In the genomic region with DNA sequence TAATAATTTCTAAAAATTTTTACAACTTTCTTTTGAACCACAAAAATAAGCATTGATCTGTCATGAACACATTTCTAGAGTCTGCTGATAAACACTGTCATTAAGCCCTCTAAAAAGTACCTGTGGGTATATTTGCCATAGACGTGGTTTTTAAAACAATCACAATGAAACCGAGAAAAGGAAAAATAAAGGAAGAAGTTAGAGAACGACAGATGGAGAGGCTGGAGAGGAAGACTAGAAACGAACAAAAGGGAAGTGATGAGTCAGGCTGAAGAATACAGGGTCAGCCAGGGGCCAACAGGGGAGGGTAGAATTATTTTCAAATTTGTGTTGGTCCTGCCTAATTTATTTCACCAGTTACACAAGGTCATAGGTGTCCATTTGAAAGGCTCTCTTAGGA, we compare ENCODE assay signal across 1 cellular context.
TF ChIP-seq lines count a peak whose summit lies in the region.

No MANE protein-coding gene starts in this region.

TF ChIP-seq in GM12878, 131 proteins besides CTCF, POLR2A, EP300 and RAD21 (continued from another document and continues in another):
- TF ChIP-seq, protein P1, sequence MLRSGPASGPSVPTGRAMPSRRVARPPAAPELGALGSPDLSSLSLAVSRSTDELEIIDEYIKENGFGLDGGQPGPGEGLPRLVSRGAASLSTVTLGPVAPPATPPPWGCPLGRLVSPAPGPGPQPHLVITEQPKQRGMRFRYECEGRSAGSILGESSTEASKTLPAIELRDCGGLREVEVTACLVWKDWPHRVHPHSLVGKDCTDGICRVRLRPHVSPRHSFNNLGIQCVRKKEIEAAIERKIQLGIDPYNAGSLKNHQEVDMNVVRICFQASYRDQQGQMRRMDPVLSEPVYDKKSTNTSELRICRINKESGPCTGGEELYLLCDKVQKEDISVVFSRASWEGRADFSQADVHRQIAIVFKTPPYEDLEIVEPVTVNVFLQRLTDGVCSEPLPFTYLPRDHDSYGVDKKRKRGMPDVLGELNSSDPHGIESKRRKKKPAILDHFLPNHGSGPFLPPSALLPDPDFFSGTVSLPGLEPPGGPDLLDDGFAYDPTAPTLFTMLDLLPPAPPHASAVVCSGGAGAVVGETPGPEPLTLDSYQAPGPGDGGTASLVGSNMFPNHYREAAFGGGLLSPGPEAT (IDR thresholded peaks at IDR 0.05; ENCODE audit: low read depth) = peak; percentile 65; the same call in 1 of the 2 replicates
- peak in 1 of 2 experiments; percentile 42; a peak in 1 of 4 replicates for TF ChIP-seq BHLHE40 (IDR thresholded peaks at IDR 0.05; ENCODE audit: borderline replicate concordance in 1 of 2, low read depth in 2 of 2, low read length in 1 of 2)
- no peak for TF ChIP-seq CEBPB (IDR thresholded peaks at IDR 0.05; ENCODE audit: borderline replicate concordance in 1 of 2, low read depth in 2 of 2, low read length in 2 of 2)
- TF ChIP-seq FOXK2 (IDR thresholded peaks at IDR 0.05) = no peak
- peak; percentile 71; the same call in 1 of the 2 replicates for TF ChIP-seq SPI1 (IDR thresholded peaks at IDR 0.05; ENCODE audit: borderline replicate concordance, insufficient read depth, low read depth, low read length)
- no peak for TF ChIP-seq SUZ12 (IDR thresholded peaks at IDR 0.05; ENCODE audit: unreplicated experiment)
- TF ChIP-seq HDAC2 (IDR thresholded peaks at IDR 0.05) = no peak
- TF ChIP-seq, protein P2, sequence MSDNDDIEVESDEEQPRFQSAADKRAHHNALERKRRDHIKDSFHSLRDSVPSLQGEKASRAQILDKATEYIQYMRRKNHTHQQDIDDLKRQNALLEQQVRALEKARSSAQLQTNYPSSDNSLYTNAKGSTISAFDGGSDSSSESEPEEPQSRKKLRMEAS (IDR thresholded peaks at IDR 0.05; ENCODE audit: low read depth, low read length) = no peak
- TF ChIP-seq SREBF1 (IDR thresholded peaks at IDR 0.05; ENCODE audit: low read length) = no peak
- TF ChIP-seq, protein P3, sequence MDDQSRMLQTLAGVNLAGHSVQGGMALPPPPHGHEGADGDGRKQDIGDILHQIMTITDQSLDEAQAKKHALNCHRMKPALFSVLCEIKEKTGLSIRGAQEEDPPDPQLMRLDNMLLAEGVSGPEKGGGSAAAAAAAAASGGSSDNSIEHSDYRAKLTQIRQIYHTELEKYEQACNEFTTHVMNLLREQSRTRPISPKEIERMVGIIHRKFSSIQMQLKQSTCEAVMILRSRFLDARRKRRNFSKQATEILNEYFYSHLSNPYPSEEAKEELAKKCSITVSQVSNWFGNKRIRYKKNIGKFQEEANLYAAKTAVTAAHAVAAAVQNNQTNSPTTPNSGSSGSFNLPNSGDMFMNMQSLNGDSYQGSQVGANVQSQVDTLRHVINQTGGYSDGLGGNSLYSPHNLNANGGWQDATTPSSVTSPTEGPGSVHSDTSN (IDR thresholded peaks at IDR 0.05; ENCODE audit: insufficient replicate concordance, low read depth, low read length) = no peak
- TF ChIP-seq, protein P4, sequence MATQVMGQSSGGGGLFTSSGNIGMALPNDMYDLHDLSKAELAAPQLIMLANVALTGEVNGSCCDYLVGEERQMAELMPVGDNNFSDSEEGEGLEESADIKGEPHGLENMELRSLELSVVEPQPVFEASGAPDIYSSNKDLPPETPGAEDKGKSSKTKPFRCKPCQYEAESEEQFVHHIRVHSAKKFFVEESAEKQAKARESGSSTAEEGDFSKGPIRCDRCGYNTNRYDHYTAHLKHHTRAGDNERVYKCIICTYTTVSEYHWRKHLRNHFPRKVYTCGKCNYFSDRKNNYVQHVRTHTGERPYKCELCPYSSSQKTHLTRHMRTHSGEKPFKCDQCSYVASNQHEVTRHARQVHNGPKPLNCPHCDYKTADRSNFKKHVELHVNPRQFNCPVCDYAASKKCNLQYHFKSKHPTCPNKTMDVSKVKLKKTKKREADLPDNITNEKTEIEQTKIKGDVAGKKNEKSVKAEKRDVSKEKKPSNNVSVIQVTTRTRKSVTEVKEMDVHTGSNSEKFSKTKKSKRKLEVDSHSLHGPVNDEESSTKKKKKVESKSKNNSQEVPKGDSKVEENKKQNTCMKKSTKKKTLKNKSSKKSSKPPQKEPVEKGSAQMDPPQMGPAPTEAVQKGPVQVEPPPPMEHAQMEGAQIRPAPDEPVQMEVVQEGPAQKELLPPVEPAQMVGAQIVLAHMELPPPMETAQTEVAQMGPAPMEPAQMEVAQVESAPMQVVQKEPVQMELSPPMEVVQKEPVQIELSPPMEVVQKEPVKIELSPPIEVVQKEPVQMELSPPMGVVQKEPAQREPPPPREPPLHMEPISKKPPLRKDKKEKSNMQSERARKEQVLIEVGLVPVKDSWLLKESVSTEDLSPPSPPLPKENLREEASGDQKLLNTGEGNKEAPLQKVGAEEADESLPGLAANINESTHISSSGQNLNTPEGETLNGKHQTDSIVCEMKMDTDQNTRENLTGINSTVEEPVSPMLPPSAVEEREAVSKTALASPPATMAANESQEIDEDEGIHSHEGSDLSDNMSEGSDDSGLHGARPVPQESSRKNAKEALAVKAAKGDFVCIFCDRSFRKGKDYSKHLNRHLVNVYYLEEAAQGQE (IDR thresholded peaks at IDR 0.05; ENCODE audit: low read depth, low read length) = no peak
- TF ChIP-seq RFX5 (IDR thresholded peaks at IDR 0.05; ENCODE audit: low read depth, low read length) = no peak
- no peak for TF ChIP-seq CBFB (IDR thresholded peaks at IDR 0.05; ENCODE audit: low read depth)
- 0 out of 2 replicates have a peak, but pooled peaks have one; percentile 37 for TF ChIP-seq ZBED1 (IDR thresholded peaks at IDR 0.05; ENCODE audit: borderline replicate concordance)
- TF ChIP-seq MTA3 (IDR thresholded peaks at IDR 0.05; ENCODE audit: borderline replicate concordance, low read length) = 0 out of 2 replicates have a peak, but pooled peaks have one; percentile 28
- no peak for TF ChIP-seq HCFC1 (IDR thresholded peaks at IDR 0.05; ENCODE audit: low read length)
- TF ChIP-seq TARDBP (IDR thresholded peaks at IDR 0.05; ENCODE audit: borderline replicate concordance) = no peak
- TF ChIP-seq, protein P5, sequence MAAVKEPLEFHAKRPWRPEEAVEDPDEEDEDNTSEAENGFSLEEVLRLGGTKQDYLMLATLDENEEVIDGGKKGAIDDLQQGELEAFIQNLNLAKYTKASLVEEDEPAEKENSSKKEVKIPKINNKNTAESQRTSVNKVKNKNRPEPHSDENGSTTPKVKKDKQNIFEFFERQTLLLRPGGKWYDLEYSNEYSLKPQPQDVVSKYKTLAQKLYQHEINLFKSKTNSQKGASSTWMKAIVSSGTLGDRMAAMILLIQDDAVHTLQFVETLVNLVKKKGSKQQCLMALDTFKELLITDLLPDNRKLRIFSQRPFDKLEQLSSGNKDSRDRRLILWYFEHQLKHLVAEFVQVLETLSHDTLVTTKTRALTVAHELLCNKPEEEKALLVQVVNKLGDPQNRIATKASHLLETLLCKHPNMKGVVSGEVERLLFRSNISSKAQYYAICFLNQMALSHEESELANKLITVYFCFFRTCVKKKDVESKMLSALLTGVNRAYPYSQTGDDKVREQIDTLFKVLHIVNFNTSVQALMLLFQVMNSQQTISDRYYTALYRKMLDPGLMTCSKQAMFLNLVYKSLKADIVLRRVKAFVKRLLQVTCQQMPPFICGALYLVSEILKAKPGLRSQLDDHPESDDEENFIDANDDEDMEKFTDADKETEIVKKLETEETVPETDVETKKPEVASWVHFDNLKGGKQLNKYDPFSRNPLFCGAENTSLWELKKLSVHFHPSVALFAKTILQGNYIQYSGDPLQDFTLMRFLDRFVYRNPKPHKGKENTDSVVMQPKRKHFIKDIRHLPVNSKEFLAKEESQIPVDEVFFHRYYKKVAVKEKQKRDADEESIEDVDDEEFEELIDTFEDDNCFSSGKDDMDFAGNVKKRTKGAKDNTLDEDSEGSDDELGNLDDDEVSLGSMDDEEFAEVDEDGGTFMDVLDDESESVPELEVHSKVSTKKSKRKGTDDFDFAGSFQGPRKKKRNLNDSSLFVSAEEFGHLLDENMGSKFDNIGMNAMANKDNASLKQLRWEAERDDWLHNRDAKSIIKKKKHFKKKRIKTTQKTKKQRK (IDR thresholded peaks at IDR 0.05; ENCODE audit: low read depth, low read length) = no peak
- no peak for TF ChIP-seq NBN (IDR thresholded peaks at IDR 0.05)
- no peak for TF ChIP-seq TCF3 (IDR thresholded peaks at IDR 0.05; ENCODE audit: borderline replicate concordance, insufficient read depth, low read depth, low read length)
- TF ChIP-seq SUPT20H (IDR thresholded peaks at IDR 0.05; ENCODE audit: borderline replicate concordance, control insufficient read depth, low read depth, low read length) = no peak
- no peak for TF ChIP-seq CBX5 (IDR thresholded peaks at IDR 0.05; ENCODE audit: low read depth)
- TF ChIP-seq KDM1A (IDR thresholded peaks at IDR 0.05; ENCODE audit: borderline replicate concordance) = no peak
- TF ChIP-seq ATF7 (IDR thresholded peaks at IDR 0.05; ENCODE audit: low read depth) = peak; percentile 77
- peak; percentile 92 for TF ChIP-seq MTA2 (IDR thresholded peaks at IDR 0.05; ENCODE audit: low read depth)
- no peak for TF ChIP-seq SMAD1 (IDR thresholded peaks at IDR 0.05; ENCODE audit: low read depth, partially characterized antibody)
- no peak for TF ChIP-seq ZNF384 (IDR thresholded peaks at IDR 0.05; ENCODE audit: borderline replicate concordance, low read depth, low read length)
- TF ChIP-seq POLR2AphosphoS2 (IDR thresholded peaks at IDR 0.05; ENCODE audit: low read depth, low read length) = no peak
- TF ChIP-seq, protein P6, sequence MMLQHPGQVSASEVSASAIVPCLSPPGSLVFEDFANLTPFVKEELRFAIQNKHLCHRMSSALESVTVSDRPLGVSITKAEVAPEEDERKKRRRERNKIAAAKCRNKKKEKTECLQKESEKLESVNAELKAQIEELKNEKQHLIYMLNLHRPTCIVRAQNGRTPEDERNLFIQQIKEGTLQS (IDR thresholded peaks at IDR 0.05; ENCODE audit: borderline replicate concordance, extremely low read depth, low read depth, low read length) = no peak
- TF ChIP-seq EGR1 (IDR thresholded peaks at IDR 0.05; ENCODE audit: borderline replicate concordance in 1 of 2, low read depth in 2 of 2, low read length in 2 of 2) = no peak
- TF ChIP-seq, protein P7, sequence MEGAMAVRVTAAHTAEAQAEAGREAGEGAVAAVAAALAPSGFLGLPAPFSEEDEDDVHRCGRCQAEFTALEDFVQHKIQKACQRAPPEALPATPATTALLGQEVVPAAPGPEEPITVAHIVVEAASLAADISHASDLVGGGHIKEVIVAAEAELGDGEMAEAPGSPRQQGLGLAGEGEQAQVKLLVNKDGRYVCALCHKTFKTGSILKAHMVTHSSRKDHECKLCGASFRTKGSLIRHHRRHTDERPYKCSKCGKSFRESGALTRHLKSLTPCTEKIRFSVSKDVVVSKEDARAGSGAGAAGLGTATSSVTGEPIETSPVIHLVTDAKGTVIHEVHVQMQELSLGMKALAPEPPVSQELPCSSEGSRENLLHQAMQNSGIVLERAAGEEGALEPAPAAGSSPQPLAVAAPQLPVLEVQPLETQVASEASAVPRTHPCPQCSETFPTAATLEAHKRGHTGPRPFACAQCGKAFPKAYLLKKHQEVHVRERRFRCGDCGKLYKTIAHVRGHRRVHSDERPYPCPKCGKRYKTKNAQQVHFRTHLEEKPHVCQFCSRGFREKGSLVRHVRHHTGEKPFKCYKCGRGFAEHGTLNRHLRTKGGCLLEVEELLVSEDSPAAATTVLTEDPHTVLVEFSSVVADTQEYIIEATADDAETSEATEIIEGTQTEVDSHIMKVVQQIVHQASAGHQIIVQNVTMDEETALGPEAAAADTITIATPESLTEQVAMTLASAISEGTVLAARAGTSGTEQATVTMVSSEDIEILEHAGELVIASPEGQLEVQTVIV (IDR thresholded peaks at IDR 0.05; ENCODE audit: borderline replicate concordance, partially characterized antibody) = no peak
- no peak for TF ChIP-seq BRCA1 (IDR thresholded peaks at IDR 0.05; ENCODE audit: low read depth, low read length)
- TF ChIP-seq SP1 (IDR thresholded peaks at IDR 0.05; ENCODE audit: low read depth, low read length) = no peak
- peak; percentile 58; the same call in 1 of the 2 replicates for TF ChIP-seq GATAD2B (conservative IDR thresholded peaks at IDR 0.05; ENCODE audit: low read depth)
- no peak for TF ChIP-seq ZZZ3 (IDR thresholded peaks at IDR 0.05; ENCODE audit: control insufficient read depth, insufficient read length, low read depth)
- TF ChIP-seq FOXM1 (IDR thresholded peaks at IDR 0.05; ENCODE audit: low read depth, low read length) = peak; percentile 77; the same call in 1 of the 2 replicates
- no peak for TF ChIP-seq MYC (IDR thresholded peaks at IDR 0.05; ENCODE audit: insufficient read depth, insufficient read length, insufficient replicate concordance, low read length, severe bottlenecking)
- peak; percentile 84 for TF ChIP-seq TCF7 (IDR thresholded peaks at IDR 0.05; ENCODE audit: borderline replicate concordance)
- TF ChIP-seq SRF (IDR thresholded peaks at IDR 0.05; ENCODE audit: low read depth in 2 of 2, low read length in 2 of 2) = no peak
- no peak for TF ChIP-seq MYB (IDR thresholded peaks at IDR 0.05; ENCODE audit: borderline replicate concordance, low read depth, low read length)
- no peak for TF ChIP-seq ESRRA (IDR thresholded peaks at IDR 0.05; ENCODE audit: low read length)
- TF ChIP-seq, protein P8, sequence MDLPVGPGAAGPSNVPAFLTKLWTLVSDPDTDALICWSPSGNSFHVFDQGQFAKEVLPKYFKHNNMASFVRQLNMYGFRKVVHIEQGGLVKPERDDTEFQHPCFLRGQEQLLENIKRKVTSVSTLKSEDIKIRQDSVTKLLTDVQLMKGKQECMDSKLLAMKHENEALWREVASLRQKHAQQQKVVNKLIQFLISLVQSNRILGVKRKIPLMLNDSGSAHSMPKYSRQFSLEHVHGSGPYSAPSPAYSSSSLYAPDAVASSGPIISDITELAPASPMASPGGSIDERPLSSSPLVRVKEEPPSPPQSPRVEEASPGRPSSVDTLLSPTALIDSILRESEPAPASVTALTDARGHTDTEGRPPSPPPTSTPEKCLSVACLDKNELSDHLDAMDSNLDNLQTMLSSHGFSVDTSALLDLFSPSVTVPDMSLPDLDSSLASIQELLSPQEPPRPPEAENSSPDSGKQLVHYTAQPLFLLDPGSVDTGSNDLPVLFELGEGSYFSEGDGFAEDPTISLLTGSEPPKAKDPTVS (IDR thresholded peaks at IDR 0.05; ENCODE audit: low read depth, low read length) = no peak
- TF ChIP-seq, protein P9, sequence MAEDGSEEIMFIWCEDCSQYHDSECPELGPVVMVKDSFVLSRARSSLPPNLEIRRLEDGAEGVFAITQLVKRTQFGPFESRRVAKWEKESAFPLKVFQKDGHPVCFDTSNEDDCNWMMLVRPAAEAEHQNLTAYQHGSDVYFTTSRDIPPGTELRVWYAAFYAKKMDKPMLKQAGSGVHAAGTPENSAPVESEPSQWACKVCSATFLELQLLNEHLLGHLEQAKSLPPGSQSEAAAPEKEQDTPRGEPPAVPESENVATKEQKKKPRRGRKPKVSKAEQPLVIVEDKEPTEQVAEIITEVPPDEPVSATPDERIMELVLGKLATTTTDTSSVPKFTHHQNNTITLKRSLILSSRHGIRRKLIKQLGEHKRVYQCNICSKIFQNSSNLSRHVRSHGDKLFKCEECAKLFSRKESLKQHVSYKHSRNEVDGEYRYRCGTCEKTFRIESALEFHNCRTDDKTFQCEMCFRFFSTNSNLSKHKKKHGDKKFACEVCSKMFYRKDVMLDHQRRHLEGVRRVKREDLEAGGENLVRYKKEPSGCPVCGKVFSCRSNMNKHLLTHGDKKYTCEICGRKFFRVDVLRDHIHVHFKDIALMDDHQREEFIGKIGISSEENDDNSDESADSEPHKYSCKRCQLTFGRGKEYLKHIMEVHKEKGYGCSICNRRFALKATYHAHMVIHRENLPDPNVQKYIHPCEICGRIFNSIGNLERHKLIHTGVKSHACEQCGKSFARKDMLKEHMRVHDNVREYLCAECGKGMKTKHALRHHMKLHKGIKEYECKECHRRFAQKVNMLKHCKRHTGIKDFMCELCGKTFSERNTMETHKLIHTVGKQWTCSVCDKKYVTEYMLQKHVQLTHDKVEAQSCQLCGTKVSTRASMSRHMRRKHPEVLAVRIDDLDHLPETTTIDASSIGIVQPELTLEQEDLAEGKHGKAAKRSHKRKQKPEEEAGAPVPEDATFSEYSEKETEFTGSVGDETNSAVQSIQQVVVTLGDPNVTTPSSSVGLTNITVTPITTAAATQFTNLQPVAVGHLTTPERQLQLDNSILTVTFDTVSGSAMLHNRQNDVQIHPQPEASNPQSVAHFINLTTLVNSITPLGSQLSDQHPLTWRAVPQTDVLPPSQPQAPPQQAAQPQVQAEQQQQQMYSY (CRISPR knock-in tag; IDR thresholded peaks at IDR 0.05) = no peak
